In genomic region chr2:10214179-10214578, GRCh38 we compare ENCODE assay signal across 25 cellular contexts.
"Had no signal": no experiment of that assay in that cellular context is flagged by ENCODE, and none has a peak within 500 bp of the region (broad histone marks: within the 10 kb centered on the region; RNA-seq: fewer than 3 reads in every experiment).

No MANE protein-coding gene starts in this region.

- H3K27me3 Mint-ChIP-seq: activated T-cell treated with anti-CD3 and anti-CD28 coated beads, Interleukin-2, amount 50 U/mL, for 24 hours; naive B cell; type B pancreatic cell had no signal

- ATAC-seq: heart right ventricle, left cardiac atrium, right cardiac atrium, SK-N-SH treated with all-trans-retinoic acid at 6 μM for 48 hours had no signal

- H3K4me3 ChIP-seq: adrenal gland, ascending aorta, heart right ventricle, ovary, testis had no signal

- H3K36me3 Mint-ChIP-seq: naive B cell, type B pancreatic cell had no signal

- H3K27ac ChIP-seq: adrenal gland, ascending aorta, brain microvascular endothelial cell, heart right ventricle, ovary, testis, WERI-Rb-1 had no signal

- H3K27me3 ChIP-seq: adrenal gland, ascending aorta, brain microvascular endothelial cell, heart right ventricle, ovary, testis had no signal

- H3K27ac Mint-ChIP-seq: activated T-cell treated with anti-CD3 and anti-CD28 coated beads, Interleukin-2, amount 50 U/mL, for 24 hours; T-helper 2 cell treated with Interferon-gamma antibody and Interleukin-4, amounts not matched to agents 5 μg/mL and 100 μg/mL, for 36 hours; type B pancreatic cell had no signal

- H3K9me3 Mint-ChIP-seq: activated T-cell treated with anti-CD3 and anti-CD28 coated beads, Interleukin-2, amount 50 U/mL, for 24 hours; naive B cell; T-helper 2 cell treated with Interferon-gamma antibody and Interleukin-4, amounts not matched to agents 5 μg/mL and 100 μg/mL, for 36 hours; type B pancreatic cell had no signal

- H3K4me1 ChIP-seq: adrenal gland, ascending aorta, heart right ventricle, testis had no signal

- DNase-seq: activated CD4-positive, alpha-beta T cell treated with anti-CD3 and anti-CD28 coated beads for 1 hour; activated CD4-positive, alpha-beta T cell treated with anti-CD3 and anti-CD28 coated beads, Interleukin-2, amount 50 U/mL, for 1 hour; activated CD8-positive, alpha-beta memory T cell treated with anti-CD3 and anti-CD28 coated beads, Interleukin-2, amount 50 U/mL, for 4 hours; activated naive CD4-positive, alpha-beta T cell treated with Interleukin-2 at 50 U/mL for 16 hours; activated T-cell treated with anti-CD3 and anti-CD28 coated beads, Interleukin-2, amount 50 U/mL, for 24 hours; adrenal gland; brain microvascular endothelial cell; dermis blood vessel endothelial cell; effector CD8-positive, alpha-beta T cell; erythroblast; foreskin fibroblast; heart right ventricle; islet precursor cell; left cardiac atrium; naive B cell; ovary; right cardiac atrium; stimulated activated CD4-positive, alpha-beta T cell treated with anti-CD3 and anti-CD28 coated beads, Interleukin-1b, Interleukin-23, amount 100 ng/mL, for 48 hours; testis; WERI-Rb-1 had no signal

- H3K36me3 ChIP-seq: adrenal gland, ascending aorta, brain microvascular endothelial cell, heart right ventricle, ovary, WERI-Rb-1 had no signal

- H3K9me3 ChIP-seq: adrenal gland, ascending aorta, heart right ventricle, ovary, testis had no signal

- H3K4me3 Mint-ChIP-seq: activated T-cell treated with anti-CD3 and anti-CD28 coated beads, Interleukin-2, amount 50 U/mL, for 24 hours; T-helper 2 cell treated with Interferon-gamma antibody and Interleukin-4, amounts not matched to agents 5 μg/mL and 100 μg/mL, for 36 hours; type B pancreatic cell had no signal

- FAIRE-seq: TTC549 had no signal
